In genomic region chr3:155872904-155873646, GRCh38 we compare ENCODE assay signal across 1 cellular context.
TF ChIP-seq lines count a peak whose summit lies in the region.

No MANE protein-coding gene starts in this region.

TF ChIP-seq in GM12878, 131 proteins besides CTCF, POLR2A, EP300 and RAD21:
- no peak for TF ChIP-seq NR2C2 (IDR thresholded peaks at IDR 0.05; ENCODE audit: borderline replicate concordance, control insufficient read depth, insufficient read length, low read depth)
- no peak for TF ChIP-seq NFXL1 (IDR thresholded peaks at IDR 0.05; ENCODE audit: borderline replicate concordance)
- TF ChIP-seq IKZF1 (conservative IDR thresholded peaks at IDR 0.05) = no peak
- no peak for TF ChIP-seq KDM1A (IDR thresholded peaks at IDR 0.05; ENCODE audit: borderline replicate concordance)
- no peak for TF ChIP-seq ESRRA (IDR thresholded peaks at IDR 0.05; ENCODE audit: low read length)
- TF ChIP-seq MTA2 (IDR thresholded peaks at IDR 0.05; ENCODE audit: low read depth) = no peak
- no peak for TF ChIP-seq IRF4 (IDR thresholded peaks at IDR 0.05; ENCODE audit: low read depth, low read length)
- no peak for TF ChIP-seq SKIL (IDR thresholded peaks at IDR 0.05; ENCODE audit: low read depth, poor library complexity, severe bottlenecking)
- no peak for TF ChIP-seq ATF3 (IDR thresholded peaks at IDR 0.05; ENCODE audit: borderline replicate concordance, extremely low read depth, low read depth, low read length)
